24 cellular contexts compared by ENCODE assay signal in genomic region chr14:34867199-34867598, GRCh38. TPM values are rescaled to one million over a fixed set of nuclear protein-coding genes. Genes with fewer than 3 reads are reported as not detected.
A peak's percentile ranks its signal among the peaks of the same experiment; 100 is the strongest.
DNase-seq lines count a peak whose midpoint lies in the region; ATAC-seq and TF ChIP-seq lines count a peak whose summit lies in the region.
"Had no signal": no experiment of that assay in that cellular context is flagged by ENCODE, and none has a peak within 500 bp of the region (broad histone marks: within the 10 kb centered on the region; RNA-seq: fewer than 3 reads in every experiment).

No MANE protein-coding gene starts in this region.

- no peak overlapping the region for H3K9ac ChIP-seq in Loucy (ENCODE audit: low read depth, low read length, poor library complexity, severe bottlenecking)
- H3K9ac ChIP-seq: GM23248 had no signal

- peaks cover 30% of the 10 kb centered on the region for H3K4me1 ChIP-seq in Loucy (ENCODE audit: insufficient read depth, low read length, poor library complexity, severe bottlenecking)
- peaks cover 6% of the 10 kb centered on the region for H3K4me1 ChIP-seq in foreskin keratinocyte
- peaks cover 34% of the 10 kb centered on the region for H3K4me1 ChIP-seq in CD8-positive, alpha-beta memory T cell (ENCODE audit: insufficient read depth, low read length)

- peak overlapping the region; percentile 10 for H3K4me2 ChIP-seq in Loucy (ENCODE audit: low read depth, low read length, poor library complexity, severe bottlenecking)
- H3K4me2 ChIP-seq: PC-9 had no signal

- no peaks in the 10 kb centered on the region for H3F3A ChIP-seq in Loucy (ENCODE audit: low read depth)

- H4K20me1 ChIP-seq in Loucy (ENCODE audit: insufficient read depth, low read length, poor library complexity, severe bottlenecking): peaks cover 52% of the 10 kb centered on the region

- peaks cover 29% of the 10 kb centered on the region for H3K4me1 Mint-ChIP-seq in activated CD4-positive, alpha-beta T cell treated with anti-CD3 and anti-CD28 coated beads, Interleukin-2, amount 10 ng/mL, durations not matched to agents 24 days and 14 days
- H3K4me1 Mint-ChIP-seq in stimulated activated memory B cell treated with anti-CD40 and anti-IgM and Interleukin-4, amounts not matched to agents 10 μg/mL and 1 μg/mL and 100 μg/mL, for 72 hours: peaks cover 48% of the 10 kb centered on the region
- H3K4me1 Mint-ChIP-seq in type B pancreatic cell (ENCODE audit: unreplicated experiment): peaks cover under 1% of the 10 kb centered on the region
- peaks cover 53 to 65% (median 60%) of the 10 kb centered on the region in 3 donors for H3K4me1 Mint-ChIP-seq in CD8-positive, alpha-beta memory T cell

- H3K36me3 Mint-ChIP-seq in activated CD4-positive, alpha-beta T cell treated with anti-CD3 and anti-CD28 coated beads, Interleukin-2, amount 10 ng/mL, durations not matched to agents 24 days and 14 days (ENCODE audit: low read depth): peaks cover 33% of the 10 kb centered on the region
- peaks cover 6% of the 10 kb centered on the region for H3K36me3 Mint-ChIP-seq in stimulated activated memory B cell treated with anti-CD40 and anti-IgM and Interleukin-4, amounts not matched to agents 10 μg/mL and 1 μg/mL and 100 μg/mL, for 72 hours
- peaks cover 14% of the 10 kb centered on the region for H3K36me3 Mint-ChIP-seq in type B pancreatic cell
- peaks cover 0 to 55% (median 5%) of the 10 kb centered on the region in 3 donors for H3K36me3 Mint-ChIP-seq in CD8-positive, alpha-beta memory T cell

- H3K9me2 ChIP-seq in Loucy (replicated peaks; ENCODE audit: low read depth, low read length): no peaks in the 10 kb centered on the region

- DNase-seq in activated CD4-positive, alpha-beta T cell treated with anti-CD3 and anti-CD28 coated beads, Interleukin-2, amount 10 ng/mL, durations not matched to agents 24 days and 14 days: peak; percentile 41
- no peak for DNase-seq in activated CD4-positive, alpha-beta T cell treated with anti-CD3 and anti-CD28 coated beads for 4 hours
- no peak for DNase-seq in type B pancreatic cell (ENCODE audit: extremely low spot score, unreplicated experiment)
- DNase-seq in foreskin keratinocyte: no peak
- DNase-seq in CD8-positive, alpha-beta memory T cell: no peak
- DNase-seq: 8988T; CD8-positive, alpha-beta T cell; DMS53; GM23248; Kasumi-1; NCI-H1092 treated with DMSO at 0.1 percent for 48 hours; NCI-H146; NCI-H2029 treated with DMSO at 0.1 percent for 48 hours; NCI-H2171 treated with DMSO at 0.1 percent for 48 hours; NCI-H446; NCI-H748 treated with DMSO at 0.1 percent for 48 hours; PC-9; SIG-M5; T-helper 17 cell had no signal

- H2AFZ ChIP-seq in Loucy (ENCODE audit: low read length): no peak overlapping the region
- H2AFZ ChIP-seq: GM23248, PC-9 had no signal

- H3K27me3 ChIP-seq in Loucy (ENCODE audit: insufficient read depth, low read length, poor library complexity, severe bottlenecking) (no peaks in the 10 kb centered on the region), foreskin keratinocyte (no peaks in the 10 kb centered on the region)
- H3K27me3 ChIP-seq in CD8-positive, alpha-beta memory T cell (ENCODE audit: insufficient read depth, low read length, poor library complexity, severe bottlenecking): no peaks in the 10 kb centered on the region

- no peak overlapping the region for H3K27ac Mint-ChIP-seq in activated CD4-positive, alpha-beta T cell treated with anti-CD3 and anti-CD28 coated beads, Interleukin-2, amount 10 ng/mL, durations not matched to agents 24 days and 14 days
- peak overlapping the region; percentile 4 for H3K27ac Mint-ChIP-seq in stimulated activated memory B cell treated with anti-CD40 and anti-IgM and Interleukin-4, amounts not matched to agents 10 μg/mL and 1 μg/mL and 100 μg/mL, for 72 hours
- no peak overlapping the region for H3K27ac Mint-ChIP-seq in type B pancreatic cell
- no peak overlapping the region for H3K27ac Mint-ChIP-seq in CD8-positive, alpha-beta memory T cell
- H3K27ac Mint-ChIP-seq: CD8-positive, alpha-beta T cell; T-helper 17 cell had no signal

- H3K9me3 Mint-ChIP-seq in activated CD4-positive, alpha-beta T cell treated with anti-CD3 and anti-CD28 coated beads, Interleukin-2, amount 10 ng/mL, durations not matched to agents 24 days and 14 days: no peaks in the 10 kb centered on the region
- H3K9me3 Mint-ChIP-seq in stimulated activated memory B cell treated with anti-CD40 and anti-IgM and Interleukin-4, amounts not matched to agents 10 μg/mL and 1 μg/mL and 100 μg/mL, for 72 hours: no peaks in the 10 kb centered on the region
- H3K9me3 Mint-ChIP-seq in type B pancreatic cell: no peaks in the 10 kb centered on the region
- no peaks in the 10 kb centered on the region for H3K9me3 Mint-ChIP-seq in CD8-positive, alpha-beta memory T cell
- H3K9me3 Mint-ChIP-seq: CD8-positive, alpha-beta T cell had no signal

- H3K36me3 ChIP-seq in Loucy (ENCODE audit: insufficient read depth, low read length): peaks cover 9% of the 10 kb centered on the region
- H3K36me3 ChIP-seq in CD8-positive, alpha-beta memory T cell (ENCODE audit: insufficient read depth, low read length): peaks cover 5% of the 10 kb centered on the region

- H3K9me3 ChIP-seq in Loucy (ENCODE audit: insufficient read depth, low read depth, low read length): no peaks in the 10 kb centered on the region
- no peaks in the 10 kb centered on the region for H3K9me3 ChIP-seq in CD8-positive, alpha-beta memory T cell (ENCODE audit: low read length)
- H3K9me3 ChIP-seq: HAP-1 had no signal

- ATAC-seq in SK-N-SH treated with all-trans-retinoic acid at 6 μM for 48 hours (no peak), foreskin keratinocyte (no peak)
- ATAC-seq in stimulated activated memory B cell treated with anti-CD40 and anti-IgM and Interleukin-4, amounts not matched to agents 10 μg/mL and 1 μg/mL and 100 μg/mL, for 72 hours: no peak
- ATAC-seq: CD8-positive, alpha-beta T cell; T-helper 17 cell had no signal

- no peak overlapping the region for H3K4me3 Mint-ChIP-seq in activated CD4-positive, alpha-beta T cell treated with anti-CD3 and anti-CD28 coated beads, Interleukin-2, amount 10 ng/mL, durations not matched to agents 24 days and 14 days
- H3K4me3 Mint-ChIP-seq in stimulated activated memory B cell treated with anti-CD40 and anti-IgM and Interleukin-4, amounts not matched to agents 10 μg/mL and 1 μg/mL and 100 μg/mL, for 72 hours: no peak overlapping the region
- no peak overlapping the region for H3K4me3 Mint-ChIP-seq in type B pancreatic cell
- H3K4me3 Mint-ChIP-seq in CD8-positive, alpha-beta memory T cell: no peak overlapping the region
- H3K4me3 Mint-ChIP-seq: CD8-positive, alpha-beta T cell; T-helper 17 cell had no signal

- H3K79me2 ChIP-seq in Loucy (ENCODE audit: insufficient read depth, low read length): peaks cover 87% of the 10 kb centered on the region

- POLR2A ChIA-PET in CD8-positive, alpha-beta memory T cell (lab: Charles Lee): interaction anchor here (1.0 kb wide), 1 partner anchor 10 kb away, joined by 3 read pairs; no protein-coding TSS in a partner anchor

- CTCF ChIA-PET in CD8-positive, alpha-beta memory T cell (lab: Charles Lee): no interaction called here

- H3K4me3 ChIP-seq in Loucy (ENCODE audit: low read length, poor library complexity, severe bottlenecking): no peak overlapping the region
- no peak overlapping the region for H3K4me3 ChIP-seq in CD8-positive, alpha-beta memory T cell (ENCODE audit: low read length)
- H3K4me3 ChIP-seq: GM23248, HAP-1, PC-9 had no signal

- TF ChIP-seq CTCF in Loucy (conservative IDR thresholded peaks at IDR 0.05; ENCODE audit: low read length): no peak
- TF ChIP-seq CTCF in type B pancreatic cell (conservative IDR thresholded peaks at IDR 0.05): no peak
- no peak for TF ChIP-seq CTCF in foreskin keratinocyte (conservative IDR thresholded peaks at IDR 0.05)

- intact Hi-C loops in activated CD4-positive, alpha-beta T cell treated with anti-CD3 and anti-CD28 coated beads, Interleukin-2, amount 10 ng/mL, durations not matched to agents 24 days and 14 days (cut with micrococcal nuclease): no loop called here

- H3K27me3 Mint-ChIP-seq in activated CD4-positive, alpha-beta T cell treated with anti-CD3 and anti-CD28 coated beads, Interleukin-2, amount 10 ng/mL, durations not matched to agents 24 days and 14 days: no peaks in the 10 kb centered on the region
- H3K27me3 Mint-ChIP-seq in stimulated activated memory B cell treated with anti-CD40 and anti-IgM and Interleukin-4, amounts not matched to agents 10 μg/mL and 1 μg/mL and 100 μg/mL, for 72 hours: no peaks in the 10 kb centered on the region
- H3K27me3 Mint-ChIP-seq in type B pancreatic cell: no peaks in the 10 kb centered on the region
- H3K27me3 Mint-ChIP-seq in CD8-positive, alpha-beta memory T cell: no peaks in the 10 kb centered on the region
- H3K27me3 Mint-ChIP-seq: T-helper 17 cell had no signal

- H3K27ac ChIP-seq in foreskin keratinocyte: no peak overlapping the region
- H3K27ac ChIP-seq in CD8-positive, alpha-beta memory T cell (ENCODE audit: low read depth, low read length): no peak overlapping the region
- H3K27ac ChIP-seq: GM23248, PC-9, RWPE1 had no signal

TF ChIP-seq in SK-N-SH treated with all-trans-retinoic acid at 6 μM for 48 hours, 23 proteins besides CTCF, POLR2A, EP300 and RAD21:
- peak; percentile 61; the same call in 1 of the 2 replicates for TF ChIP-seq TCF4 (CRISPR knock-in tag; IDR thresholded peaks at IDR 0.05; ENCODE audit: borderline replicate concordance)
- TF ChIP-seq ZNF70 (CRISPR knock-in tag; IDR thresholded peaks at IDR 0.05): no peak

RNA-seq across cellular contexts. Expression of gene BAZ1A, which starts 8.0 kb away (rescaled TPM):
- 89.7 TPM in 2 replicates for total RNA-seq in activated CD4-positive, alpha-beta T cell treated with anti-CD3 and anti-CD28 coated beads, Interleukin-2, amount 10 ng/mL, durations not matched to agents 24 days and 14 days
- 27.0 and 28.2 TPM in 2 replicates for total RNA-seq in type B pancreatic cell (ENCODE audit: low replicate concordance)
- total RNA-seq in foreskin keratinocyte: 38.8 and 41.9 TPM in 2 replicates
- polyA plus RNA-seq in foreskin keratinocyte: 12.6 and 16.8 TPM in 2 replicates
- total RNA-seq in CD8-positive, alpha-beta memory T cell: 10 to 100 TPM; 67.5 to 70.5 TPM
- polyA plus RNA-seq in CD8-positive, alpha-beta memory T cell: 14.9 TPM
